In genomic region chr3:184371570-184372018, GRCh38 we compare ENCODE assay signal across 1 cellular context.
TF ChIP-seq lines count a peak whose summit lies in the region.

No MANE protein-coding gene starts in this region.

TF ChIP-seq in IMR-90, 13 proteins besides CTCF, POLR2A, EP300 and RAD21 (continued from another document):
- no peak for TF ChIP-seq RFX5 (IDR thresholded peaks at IDR 0.05; ENCODE audit: low read depth, low read length)
